ENCODE assay signal across 6 cellular contexts in the genomic region with DNA sequence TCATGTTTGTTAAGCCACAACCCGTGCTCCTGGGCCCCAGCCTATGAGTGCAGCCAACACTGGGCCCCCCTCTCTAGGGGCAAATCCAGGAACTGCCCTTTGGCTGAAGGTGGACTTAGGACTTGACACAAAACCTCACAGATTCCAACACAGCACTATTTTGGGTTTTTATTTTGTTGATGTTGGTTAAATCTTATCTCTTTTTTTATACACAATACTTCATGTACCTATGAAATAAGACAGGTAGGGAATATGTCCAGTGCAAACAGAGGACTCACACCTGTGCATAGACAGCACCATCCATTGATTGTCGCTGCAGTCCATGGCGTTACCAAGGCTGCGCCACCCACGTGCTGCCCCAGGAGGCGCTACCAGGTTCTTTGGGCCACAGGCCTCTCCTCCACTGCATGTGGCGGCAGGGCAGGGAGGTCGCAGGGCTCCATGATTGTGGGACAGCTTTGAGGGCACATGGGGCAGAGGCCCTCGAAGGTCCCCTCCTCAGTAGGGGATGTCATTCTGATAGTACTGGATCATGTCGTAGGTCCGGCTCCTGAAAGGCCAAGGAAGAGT.
DNase-seq lines count a peak whose midpoint lies in the region; ATAC-seq, FAIRE-seq and TF ChIP-seq lines count a peak whose summit lies in the region.
"Not testable (repeated sequence)": the region's sequence is repeated elsewhere in the genome, so short reads cannot be mapped to it uniquely, and the experiment has no call there.

No MANE protein-coding gene starts in this region.

- H3K9ac ChIP-seq in K562 (ENCODE audit: insufficient read depth in 1 of 2, low read depth in 2 of 2, low read length in 2 of 2); HepG2 (ENCODE audit: insufficient read depth, low read depth, low read length): not testable (repeated sequence)

- H3K9me1 ChIP-seq in K562 (ENCODE audit: control insufficient read depth, insufficient read depth, low read length), result not testable (repeated sequence)

- TF ChIP-seq CTCF in HFFc6 (IDR thresholded peaks at IDR 0.05) (peak; percentile 26; the same call in 1 of the 2 replicates), K562 (IDR thresholded peaks at IDR 0.05 in 2 of 3, conservative IDR thresholded peaks at IDR 0.05 in 1 of 3; ENCODE audit: insufficient read depth in 2 of 3, low read depth in 1 of 3, low read length in 3 of 3) (peak; percentile 42 to 65 (median 46); a peak in 5 of 6 replicates), HepG2 (CRISPR knock-in tag; IDR thresholded peaks at IDR 0.05) (peak; percentile 35)
- TF ChIP-seq CTCF in endothelial cell (IDR thresholded peaks at IDR 0.05; ENCODE audit: unreplicated experiment); progenitor cell of endocrine pancreas (IDR thresholded peaks at IDR 0.05; ENCODE audit: unreplicated experiment): not testable (repeated sequence)

- H3K79me2 ChIP-seq in K562 (ENCODE audit: control insufficient read depth, insufficient read depth, low read length); HepG2 (ENCODE audit: insufficient read depth, low read length): not testable (repeated sequence)

- H3K9me3 ChIP-seq in K562 (replicated peaks; ENCODE audit: control insufficient read depth, insufficient read depth, low read depth, low read length); HepG2 (ENCODE audit: low read length): not testable (repeated sequence)

- WGBS in K562 (ENCODE audit: insufficient coverage, low coverage, missing lambda C conversion rate), result 83% methylated on average over 11 of the region's 11 CpGs
- 100% methylated on average over 4 of the region's 11 CpGs for WGBS in HepG2 (ENCODE audit: low lambda C conversion rate)

- not testable (repeated sequence) for H3K9me3 Mint-ChIP-seq in HFFc6; endothelial cell (ENCODE audit: unreplicated experiment); progenitor cell of endocrine pancreas (ENCODE audit: low read depth)

- in situ Hi-C loops in K562 (cut with MboI); HepG2 (cut with HindIII; ENCODE audit: extremely low pct_ligation_motif_present, low pct_unique_long_range_greater_than_20kb): not testable (repeated sequence)

- H2AFZ ChIP-seq in K562 (ENCODE audit: low read depth, low read length); HepG2 (ENCODE audit: low read length): not testable (repeated sequence)

- FAIRE-seq in K562 (lab: Jason Lieb, UNC); HepG2 (lab: Jason Lieb, UNC): not testable (repeated sequence)

- not testable (repeated sequence) for H3K27me3 Mint-ChIP-seq in HFFc6 (ENCODE audit: insufficient read depth); endothelial cell (ENCODE audit: unreplicated experiment)
- peaks cover 16% of the 10 kb centered on the region for H3K27me3 Mint-ChIP-seq in progenitor cell of endocrine pancreas

- TF ChIP-seq POLR2A in K562 (conservative IDR thresholded peaks at IDR 0.05); HepG2 (IDR thresholded peaks at IDR 0.05; ENCODE audit: insufficient read depth in 1 of 2, low read depth in 2 of 2, low read length in 2 of 2): not testable (repeated sequence)

- not testable (repeated sequence) for TF ChIP-seq EP300 in K562 (IDR thresholded peaks at IDR 0.05; ENCODE audit: low read length); HepG2 (IDR thresholded peaks at IDR 0.05; ENCODE audit: low read depth in 2 of 2, low read length in 2 of 2); HepG2 (CRISPR knock-in tag; IDR thresholded peaks at IDR 0.05; ENCODE audit: borderline replicate concordance)

- peak; percentile 58 for DNase-seq in H7
- DNase-seq in HFFc6; HepG2 (ENCODE audit: low spot score); progenitor cell of endocrine pancreas (ENCODE audit: low spot score, unreplicated experiment): not testable (repeated sequence)
- DNase-seq in K562 (ENCODE audit: extremely low read depth in 1 of 4, low spot score in 3 of 4), result peak in 3 of 4 experiments; percentile 34 to 60 (median 53)
- peak; percentile 22 for DNase-seq in endothelial cell (ENCODE audit: low spot score)

- H3K4me3 Mint-ChIP-seq in HFFc6; endothelial cell (ENCODE audit: unreplicated experiment); progenitor cell of endocrine pancreas (ENCODE audit: low read depth): not testable (repeated sequence)

- POLR2A ChIA-PET in K562 (lab: Yijun Ruan, JAX); HepG2 (lab: Yijun Ruan, JAX): not testable (repeated sequence)

- not testable (repeated sequence) for ATAC-seq in K562
- peak; percentile 24 for ATAC-seq in HepG2

- not testable (repeated sequence) for H3K4me2 ChIP-seq in K562 (ENCODE audit: insufficient read depth, low read length)
- peak overlapping the region; percentile 23; the same call in 1 of the 2 replicates for H3K4me2 ChIP-seq in HepG2 (ENCODE audit: low read depth, low read length)

- peaks cover 0 to 23% of the 10 kb centered on the region in 2 experiments; a peak in 3 of 5 replicates for H3K4me1 ChIP-seq in K562 (replicated peaks in 1 of 2; ENCODE audit: control insufficient read depth in 2 of 2, insufficient read depth in 2 of 2, low read length in 2 of 2)
- H3K4me1 ChIP-seq in HepG2 (ENCODE audit: insufficient read depth, low read length), result peaks cover 24% of the 10 kb centered on the region

- H3K36me3 ChIP-seq in H7 (replicated peaks; ENCODE audit: control insufficient read depth, insufficient read depth, low read length); HepG2 (replicated peaks in 1 of 2; ENCODE audit: control insufficient read depth in 1 of 2, insufficient read depth in 2 of 2, low read length in 2 of 2): not testable (repeated sequence)
- peaks cover 26% of the 10 kb centered on the region; the same call in 2 of the 3 replicates for H3K36me3 ChIP-seq in K562 (ENCODE audit: control insufficient read depth, insufficient read depth, low read length)

- not testable (repeated sequence) for H4K20me1 ChIP-seq in K562 (replicated peaks; ENCODE audit: control insufficient read depth, insufficient read depth, low read length); HepG2 (ENCODE audit: insufficient read depth, low read length)

- H3K27me3 ChIP-seq in H7 (ENCODE audit: control insufficient read depth, insufficient read depth, low read length), result peaks cover 14% of the 10 kb centered on the region
- H3K27me3 ChIP-seq in K562 (ENCODE audit: control insufficient read depth in 2 of 2, insufficient read depth in 2 of 2, low read length in 2 of 2); HepG2 (ENCODE audit: control insufficient read depth in 1 of 2, insufficient read depth in 2 of 2, low read length in 2 of 2): not testable (repeated sequence)

- intact Hi-C loops in K562 (cut with micrococcal nuclease); HepG2 (cut with micrococcal nuclease; ENCODE audit: unreplicated experiment): not testable (repeated sequence)

- not testable (repeated sequence) for BruUV-seq in K562 (replicated peaks; lab: Mats Ljungman, UMichigan); HepG2 (replicated peaks; lab: Mats Ljungman, UMichigan)

- H3K4me3 ChIP-seq in H7 (ENCODE audit: insufficient read depth, low read depth, low read length); K562; HepG2 (replicated peaks in 1 of 3; ENCODE audit: insufficient read depth in 1 of 3, low read depth in 2 of 3, low read length in 3 of 3): not testable (repeated sequence)

- not testable (repeated sequence) for TF ChIP-seq RAD21 in K562 (CRISPR knock-in tag; conservative IDR thresholded peaks at IDR 0.05 in 1 of 2, IDR thresholded peaks at IDR 0.05 in 1 of 2); HepG2 (CRISPR knock-in tag; IDR thresholded peaks at IDR 0.05)

- H3K4me1 Mint-ChIP-seq in HFFc6 (ENCODE audit: low read depth); endothelial cell (ENCODE audit: unreplicated experiment); progenitor cell of endocrine pancreas (ENCODE audit: low read depth): not testable (repeated sequence)

- not testable (repeated sequence) for H3K36me3 Mint-ChIP-seq in HFFc6 (ENCODE audit: low read depth); progenitor cell of endocrine pancreas (ENCODE audit: insufficient read depth)
- H3K36me3 Mint-ChIP-seq in endothelial cell (ENCODE audit: low read depth, unreplicated experiment), result peaks cover 11% of the 10 kb centered on the region

- H3K27ac ChIP-seq in K562 (ENCODE audit: extremely low read depth, low read depth, low read length), result not testable (repeated sequence)
- H3K27ac ChIP-seq in HepG2 (ENCODE audit: extremely low read length, insufficient read depth, low read length), result peak overlapping the region; percentile 34

- CTCF ChIA-PET in K562 (lab: Yijun Ruan, JAX; ENCODE audit: low intra/inter-chr PET ratio); HepG2 (lab: Yijun Ruan, JAX; ENCODE audit: low intra/inter-chr PET ratio, low total read pairs): not testable (repeated sequence)

- H3K27ac Mint-ChIP-seq in HFFc6; endothelial cell (ENCODE audit: unreplicated experiment): not testable (repeated sequence)
- peak overlapping the region; percentile 49 for H3K27ac Mint-ChIP-seq in progenitor cell of endocrine pancreas

TF ChIP-seq in K562, 482 proteins besides CTCF, POLR2A, EP300 and RAD21 (continues in another document):
- peak in 1 of 3 experiments; percentile 20 for TF ChIP-seq YY1 (IDR thresholded peaks at IDR 0.05; ENCODE audit: borderline replicate concordance in 1 of 3, control insufficient read depth in 1 of 3, extremely low read depth in 1 of 3, insufficient read depth in 3 of 3, insufficient read length in 1 of 3, insufficient replicate concordance in 2 of 3, low read depth in 1 of 3, low read length in 2 of 3)

TF ChIP-seq in HepG2, 621 proteins besides CTCF, POLR2A, EP300 and RAD21 (continues in another document):
- peak; percentile 82; the same call in 1 of the 2 replicates for TF ChIP-seq ZBTB38 (CRISPR knock-in tag; IDR thresholded peaks at IDR 0.05)
